Comparison of ENCODE assay signal across 29 cellular contexts in genomic region chr20:37571033-37571432, GRCh38. TPM values are rescaled to one million over a fixed set of nuclear protein-coding genes. Genes with fewer than 3 reads are reported as not detected.
"Had no signal": no experiment of that assay in that cellular context is flagged by ENCODE, and none has a peak within 500 bp of the region (broad histone marks: within the 10 kb centered on the region; RNA-seq: fewer than 3 reads in every experiment).

No MANE protein-coding gene starts in this region.

- H3K27me3 ChIP-seq: pancreas, right lobe of liver, testis, uterus had no signal

- DNase-seq: central memory CD4-positive, alpha-beta T cell; colonic mucosa; dermis blood vessel endothelial cell; effector memory CD8-positive, alpha-beta T cell; erythroblast; esophagus squamous epithelium; foreskin melanocyte; hypothalamus; immature natural killer cell; midbrain; naive thymus-derived CD4-positive, alpha-beta T cell; occipital lobe; stimulated activated CD4-positive, alpha-beta T cell treated with anti-CD3 and anti-CD28 coated beads, Interleukin-12 subunit alpha, Interleukin-12 subunit beta, amount 100 ng/mL, for 4 hours; stimulated activated CD4-positive, alpha-beta T cell treated with anti-CD3 and anti-CD28 coated beads, Interleukin-1b, Interleukin-23, amount 100 ng/mL, for 48 hours; stimulated activated CD4-positive, alpha-beta T cell treated with anti-CD3 and anti-CD28 coated beads, Interleukin-4, amount 100 ng/mL, for 24 hours; stimulated activated naive CD4-positive, alpha-beta T cell treated with Interleukin-2 at 50 U/mL for 16 hours; substantia nigra; testis; upper lobe of right lung; uterus had no signal

- H3K4me3 ChIP-seq: colonic mucosa, esophagus squamous epithelium, lung, pancreas, right lobe of liver, smooth muscle cell, testis, tibial artery, upper lobe of right lung, uterus had no signal

- H3K9me3 ChIP-seq: colonic mucosa, esophagus squamous epithelium, pancreas, right lobe of liver, testis, tibial artery, upper lobe of right lung, uterus had no signal

- H3K9me3 Mint-ChIP-seq: effector memory CD8-positive, alpha-beta T cell; immature natural killer cell; stimulated activated effector memory CD8-positive, alpha-beta T cell treated with anti-CD3 and anti-CD28 coated beads, Interleukin-12 subunit alpha, Interleukin-12 subunit beta, amount 100 ng/mL, for 72 hours had no signal

- ATAC-seq: effector memory CD8-positive, alpha-beta T cell; naive thymus-derived CD4-positive, alpha-beta T cell; pancreas; right lobe of liver; stimulated activated effector memory CD8-positive, alpha-beta T cell treated with anti-CD3 and anti-CD28 coated beads, Interleukin-12 subunit alpha, Interleukin-12 subunit beta, amount 100 ng/mL, for 72 hours; upper lobe of right lung had no signal

- H3K4me2 ChIP-seq: smooth muscle cell had no signal

- H3K27ac Mint-ChIP-seq: effector memory CD8-positive, alpha-beta T cell; immature natural killer cell; memory B cell; naive thymus-derived CD4-positive, alpha-beta T cell; progenitor cell of endocrine pancreas; stimulated activated effector memory CD8-positive, alpha-beta T cell treated with anti-CD3 and anti-CD28 coated beads, Interleukin-12 subunit alpha, Interleukin-12 subunit beta, amount 100 ng/mL, for 72 hours had no signal

- H3K4me1 Mint-ChIP-seq: immature natural killer cell had no signal

- H3K4me3 Mint-ChIP-seq: effector memory CD8-positive, alpha-beta T cell; immature natural killer cell; memory B cell; naive thymus-derived CD4-positive, alpha-beta T cell; stimulated activated effector memory CD8-positive, alpha-beta T cell treated with anti-CD3 and anti-CD28 coated beads, Interleukin-12 subunit alpha, Interleukin-12 subunit beta, amount 100 ng/mL, for 72 hours had no signal

- H3K36me3 ChIP-seq: colonic mucosa, esophagus squamous epithelium, pancreas, right lobe of liver, tibial artery, upper lobe of right lung, uterus had no signal

- H3K4me1 ChIP-seq: colonic mucosa, pancreas, right lobe of liver, testis, tibial artery, upper lobe of right lung, uterus had no signal

- H3K36me3 Mint-ChIP-seq: immature natural killer cell; memory B cell; stimulated activated effector memory CD8-positive, alpha-beta T cell treated with anti-CD3 and anti-CD28 coated beads, Interleukin-12 subunit alpha, Interleukin-12 subunit beta, amount 100 ng/mL, for 72 hours had no signal

- H3K27ac ChIP-seq: colonic mucosa, esophagus squamous epithelium, pancreas, right lobe of liver, testis, tibial artery, upper lobe of right lung, uterus had no signal

RNA-seq across cellular contexts. Expression of gene NNAT, which starts 50.0 kb away (rescaled TPM):
- total RNA-seq: liver; naive thymus-derived CD4-positive, alpha-beta T cell; right lobe of liver; smooth muscle cell had no signal
- polyA plus RNA-seq: naive thymus-derived CD4-positive, alpha-beta T cell had no signal
